Comparison of ENCODE assay signal across 25 cellular contexts in the genomic region with DNA sequence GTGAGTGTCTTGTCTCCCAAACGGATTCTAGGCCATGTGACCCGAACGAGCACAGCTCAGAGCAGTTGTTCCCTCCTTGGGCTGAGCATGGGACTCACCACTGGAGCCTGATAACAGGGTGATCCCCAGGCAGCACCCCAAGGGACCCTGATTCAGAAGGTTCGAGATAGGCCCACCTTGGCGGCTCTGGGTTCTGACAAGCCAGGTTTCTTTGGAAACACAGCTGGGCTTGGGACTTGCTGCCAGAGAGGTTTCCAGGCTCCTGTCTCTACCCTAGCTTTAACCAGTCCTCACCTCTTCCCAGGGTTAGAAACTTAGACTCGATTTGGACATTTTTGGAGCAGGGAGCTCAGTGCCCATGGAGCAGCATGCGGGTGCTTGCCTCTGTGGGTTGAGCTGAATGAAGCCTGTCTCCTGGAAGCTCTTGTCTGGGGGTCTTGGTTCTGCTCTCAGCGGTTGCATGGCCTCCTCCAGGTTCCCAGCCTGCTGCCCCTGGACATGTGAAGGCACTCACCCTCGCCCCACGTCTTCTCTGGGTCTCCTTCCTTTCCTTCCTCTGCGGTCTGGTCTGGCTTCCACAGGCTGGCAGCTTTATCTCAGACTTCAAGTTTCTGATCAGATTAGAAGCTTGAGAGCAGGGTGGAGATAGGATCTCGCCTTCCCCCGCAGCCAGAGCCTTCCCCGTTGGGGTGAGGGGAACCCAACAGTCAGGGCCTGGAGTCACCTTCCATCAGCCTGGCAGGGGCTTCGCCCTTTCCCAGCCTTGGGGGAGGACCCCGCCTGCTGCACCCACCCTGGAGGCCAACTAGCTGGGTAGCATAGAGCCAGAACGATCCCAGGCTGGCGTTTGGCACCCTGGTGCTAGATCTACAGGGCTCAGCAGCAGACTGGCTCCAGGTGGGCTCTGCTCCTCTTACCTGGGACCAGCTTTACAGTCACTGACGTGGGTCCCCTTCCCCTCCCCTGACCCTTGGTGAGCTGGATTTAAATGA. TPM values are rescaled to one million over a fixed set of nuclear protein-coding genes. Genes with fewer than 3 reads are reported as not detected.
DNase-seq lines count a peak whose midpoint lies in the region; ATAC-seq, FAIRE-seq and TF ChIP-seq lines count a peak whose summit lies in the region.
"Had no signal": no experiment of that assay in that cellular context is flagged by ENCODE, and none has a peak within 500 bp of the region (broad histone marks: within the 10 kb centered on the region; RNA-seq: fewer than 3 reads in every experiment).

No MANE protein-coding gene starts in this region.

- H3K18ac ChIP-seq in IMR-90 (ENCODE audit: low read depth, low read length), result peak overlapping the region; percentile 74; the same call in 1 of the 2 replicates

- H3K36me3 ChIP-seq in IMR-90 (ENCODE audit: control insufficient read depth, insufficient read depth, low read length) (no peaks in the 10 kb centered on the region), kidney (ENCODE audit: control insufficient read depth in 1 of 2, insufficient read depth in 2 of 2, low read length in 2 of 2) (no peaks in the 10 kb centered on the region)
- H3K36me3 ChIP-seq: cardiac muscle cell, heart left ventricle, suprapubic skin, vagina had no signal

- peaks cover 17% of the 10 kb centered on the region for H3K4me1 ChIP-seq in IMR-90 (ENCODE audit: control insufficient read depth, insufficient read depth, low read length)
- H3K4me1 ChIP-seq in kidney (ENCODE audit: control insufficient read depth in 1 of 2, insufficient read depth in 1 of 2, low read depth in 1 of 2, low read length in 2 of 2), result peaks cover 35 to 50% of the 10 kb centered on the region in 2 donors
- H3K4me1 ChIP-seq: heart left ventricle, suprapubic skin, vagina had no signal

- H2BK5ac ChIP-seq in IMR-90 (ENCODE audit: low read depth, low read length, poor library complexity, severe bottlenecking), result no peak overlapping the region

- WGBS in IMR-90 (ENCODE audit: extremely low coverage in 2 of 2, insufficient read length in 1 of 2), 2 experiments, result 84% methylated on average over 8 of the region's 19 CpGs; no CpG with 5 or more reads in 1 of the 2 experiments

- peak overlapping the region; percentile 46; the same call in 1 of the 2 replicates for H4K5ac ChIP-seq in IMR-90 (ENCODE audit: low read depth, low read length)

- H4K8ac ChIP-seq in IMR-90 (ENCODE audit: low read depth in 2 of 2, low read length in 2 of 2), result peak overlapping the region; percentile 39 to 61; a peak in 3 of 4 replicates

- H2BK20ac ChIP-seq in IMR-90 (ENCODE audit: low read depth, low read length), result peak overlapping the region; percentile 72

- no peak overlapping the region for H3K4me3 ChIP-seq in IMR-90 (ENCODE audit: insufficient read depth, low read depth, low read length)
- H3K4me3 ChIP-seq in kidney (ENCODE audit: low read length in 2 of 2), result peak overlapping the region in 1 of 2 donors; percentile 25
- H3K4me3 ChIP-seq: cardiac muscle cell, heart left ventricle, suprapubic skin, vagina had no signal

- H3K9me1 ChIP-seq in IMR-90 (ENCODE audit: insufficient read depth, low read length), result peaks cover 11% of the 10 kb centered on the region; the same call in 1 of the 2 replicates

- no peak for TF ChIP-seq CTCF in IMR-90 (conservative IDR thresholded peaks at IDR 0.05; ENCODE audit: low read depth, low read length)
- no peak for TF ChIP-seq CTCF in kidney (IDR thresholded peaks at IDR 0.05; ENCODE audit: borderline replicate concordance, extremely low read depth, insufficient read depth)
- no peak for TF ChIP-seq CTCF in GM10248 (IDR thresholded peaks at IDR 0.05; ENCODE audit: control extremely low read depth, extremely low read depth, low read depth, missing control alignments)

- H2BK120ac ChIP-seq in IMR-90 (ENCODE audit: low read depth, low read length), result peak overlapping the region; percentile 68

- DNase-seq in Ammon's horn (ENCODE audit: low spot score) (peak; percentile 23), IMR-90 (no peak), UCSD-AML1 (lab: John Stamatoyannopoulos, UW; ENCODE audit: unreplicated experiment) (peak; percentile 74), kidney (no peak), NCI-H2196 treated with DMSO at 0.1 percent for 48 hours (lab: John Stamatoyannopoulos, UW; ENCODE audit: unreplicated experiment) (no peak), cerebellar nuclear complex (lab: John Stamatoyannopoulos, UW) (no peak), GM10248 (ENCODE audit: extremely low spot score) (no peak), NCI-H1048 (lab: John Stamatoyannopoulos, UW) (no peak)
- DNase-seq: activated CD8-positive, alpha-beta T cell treated with anti-CD3 and anti-CD28 coated beads, Interleukin-2, amount 10 ng/mL, durations not matched to agents 7 days and 5 days; activated naive CD4-positive, alpha-beta T cell treated with anti-CD3 and anti-CD28 coated beads for 36 hours; activated T-cell treated with anti-CD3 and anti-CD28 coated beads, Interleukin-2, amount 50 U/mL, for 1 hour; dermis blood vessel endothelial cell; H7; heart left ventricle; NCI-H1694 treated with DMSO at 0.1 percent for 48 hours; NCI-H82; SHP77; T-helper 1 cell had no signal

- no TSS peak for BruUV-seq in IMR-90 (replicated peaks; lab: Mats Ljungman, UMichigan)

- peak overlapping the region; percentile 66 for H3K4ac ChIP-seq in IMR-90 (ENCODE audit: low read depth, low read length)

- dilution Hi-C loops in IMR-90 (cut with HindIII; ENCODE audit: low sequenced_read_pairs, unreplicated experiment), result no loop called here

- H3K79me1 ChIP-seq in IMR-90 (ENCODE audit: low read depth in 1 of 2, low read length in 2 of 2), result no peaks in the 10 kb centered on the region

- no peaks in the 10 kb centered on the region for H3K27me3 ChIP-seq in IMR-90 (ENCODE audit: control insufficient read depth, insufficient read depth, low read length)
- H3K27me3 ChIP-seq: cardiac muscle cell, heart left ventricle, suprapubic skin, vagina had no signal

- FAIRE-seq in kidney (lab: Jason Lieb, UNC), result no peak
- FAIRE-seq: endothelial cell of umbilical vein had no signal

- no peak overlapping the region for H3K23ac ChIP-seq in IMR-90 (ENCODE audit: low read depth, low read length)

- no peak for ATAC-seq in IMR-90 (ENCODE audit: low read depth)
- ATAC-seq: activated CD8-positive, alpha-beta T cell treated with anti-CD3 and anti-CD28 coated beads, Interleukin-2, amount 10 ng/mL, durations not matched to agents 7 days and 5 days; left lobe of liver had no signal

- H4K20me1 ChIP-seq in IMR-90 (ENCODE audit: insufficient read depth, low read length), result no peaks in the 10 kb centered on the region

- H2AFZ ChIP-seq in IMR-90 (replicated peaks; ENCODE audit: low read length, poor library complexity), result no peak overlapping the region

- peak overlapping the region; percentile 62 for H2AK5ac ChIP-seq in IMR-90 (ENCODE audit: low read depth, low read length)

- H3K9me3 ChIP-seq in IMR-90 (ENCODE audit: control insufficient read depth, insufficient read depth, low read length), result no peaks in the 10 kb centered on the region
- H3K9me3 ChIP-seq in kidney (ENCODE audit: control insufficient read depth in 1 of 2, low read length in 2 of 2), result no peaks in the 10 kb centered on the region
- H3K9me3 ChIP-seq: heart left ventricle, suprapubic skin, vagina had no signal

- H3K56ac ChIP-seq in IMR-90 (ENCODE audit: extremely low read depth, insufficient read depth, low read length), result no peak overlapping the region

- CTCF ChIA-PET in IMR-90 (lab: Yijun Ruan, JAX) (interaction anchor here (0.7 kb wide), 1 partner anchor 395 kb away, joined by 3 read pairs; no protein-coding TSS in a partner anchor), GM10248 (lab: Yijun Ruan, JAX) (interaction anchor here (1.6 kb wide), 1 partner anchor 24 kb away, joined by 5 read pairs; no protein-coding TSS in a partner anchor)

- peak overlapping the region; percentile 22 for H2AK9ac ChIP-seq in IMR-90 (replicated peaks; ENCODE audit: low read depth, low read length, poor library complexity)

- intact Hi-C loops in IMR-90 (cut with micrococcal nuclease) (no loop called here), kidney (cut with DNase I) (no loop called here)

- in situ Hi-C loops in IMR-90 (cut with MboI; ENCODE audit: low sequenced_read_pairs), result no loop called here

- H3K9ac ChIP-seq in IMR-90 (ENCODE audit: low read depth, low read length) (no peak overlapping the region), kidney (ENCODE audit: low read length in 2 of 2) (peak overlapping the region in 1 of 2 donors; percentile 63)
- H3K9ac ChIP-seq: KMS-11 had no signal

- TF ChIP-seq POLR2A in IMR-90 (IDR thresholded peaks at IDR 0.05; ENCODE audit: low read depth, low read length), result no peak

- TF ChIP-seq RAD21 in IMR-90 (IDR thresholded peaks at IDR 0.05; ENCODE audit: low read length), result no peak

- H3K27ac ChIP-seq in IMR-90 (ENCODE audit: insufficient read depth, low read length) (peak overlapping the region; percentile 61; the same call in 1 of the 2 replicates), kidney (ENCODE audit: low read depth in 2 of 2, low read length in 2 of 2) (peak overlapping the region; percentile 5 to 61)
- H3K27ac ChIP-seq: cardiac muscle cell, heart left ventricle, KMS-11, suprapubic skin, vagina had no signal

- H3K14ac ChIP-seq in IMR-90 (replicated peaks; ENCODE audit: low read depth, low read length), result peak overlapping the region; percentile 24; the same call in 1 of the 2 replicates

- POLR2A ChIA-PET in IMR-90 (lab: Charles Lee; ENCODE audit: unreplicated experiment) (no interaction called here), GM10248 (lab: Yijun Ruan, JAX) (no interaction called here)

- peak overlapping the region; percentile 48 for H4K91ac ChIP-seq in IMR-90 (ENCODE audit: insufficient read depth, low read depth, low read length)

- no peak overlapping the region; the same call in 1 of the 2 replicates for H3K4me2 ChIP-seq in IMR-90 (ENCODE audit: low read depth, low read length)
- H3K4me2 ChIP-seq: KMS-11 had no signal

- peak overlapping the region; percentile 53; the same call in 1 of the 3 replicates for H2BK15ac ChIP-seq in IMR-90 (ENCODE audit: low read depth, low read length)

TF ChIP-seq in IMR-90, 13 proteins besides CTCF, POLR2A, EP300 and RAD21 (continues in another document):
- TF ChIP-seq RFX5 (IDR thresholded peaks at IDR 0.05; ENCODE audit: low read depth, low read length) (no peak), BHLHE40 (IDR thresholded peaks at IDR 0.05; ENCODE audit: low read depth, low read length) (no peak), RCOR1 (IDR thresholded peaks at IDR 0.05; ENCODE audit: insufficient replicate concordance, low read length) (no peak), SMC3 (IDR thresholded peaks at IDR 0.05; ENCODE audit: low read depth, low read length) (no peak), CHD1 (IDR thresholded peaks at IDR 0.05; ENCODE audit: low read depth, low read length) (no peak), FOS (IDR thresholded peaks at IDR 0.05; ENCODE audit: low read depth, low read length) (no peak), MAZ (IDR thresholded peaks at IDR 0.05; ENCODE audit: borderline replicate concordance, low read depth, low read length) (no peak), MAFK (IDR thresholded peaks at IDR 0.05; ENCODE audit: low read depth, low read length) (no peak)

RNA-seq across cellular contexts. Expression of a gene that starts 21.0 kb away (rescaled TPM):
- 2.7 and 3.3 TPM in 2 replicates for total RNA-seq in IMR-90 (2012; rRNA removed)
- polyA plus RNA-seq in IMR-90 (2012; rRNA removed), result 2.3 and 3.1 TPM in 2 replicates
- polyA plus RNA-seq in IMR-90 (2012; cell fraction: cytosol; rRNA removed), result 1.7 and 3.2 TPM in 2 replicates
- polyA plus RNA-seq in IMR-90 (2012; cell fraction: nucleus; rRNA removed; ENCODE audit: low replicate concordance), result 0.87 and 1.6 TPM in 2 replicates
- 51.3 TPM for total RNA-seq in kidney
- polyA plus RNA-seq in kidney (ENCODE audit: insufficient read depth, low read depth, low replicate concordance), result 32.7 TPM
- total RNA-seq: activated CD8-positive, alpha-beta T cell treated with anti-CD3 and anti-CD28 coated beads, Interleukin-2, amount 10 ng/mL, durations not matched to agents 7 days and 5 days; dermis blood vessel endothelial cell; OCI-LY7 had no signal

Comparison
In these comparisons a context has a peak if more than half of its experiments do, and no peak if none do; other contexts are left out.
1. DNase-seq: peak in Ammon's horn (single experiment) and UCSD-AML1 (single experiment); none in IMR-90 (single experiment), kidney (single experiment), NCI-H2196 treated with DMSO at 0.1 percent for 48 hours (single experiment), cerebellar nuclear complex (0 of 2), GM10248 (single experiment) and NCI-H1048 (single experiment).
2. RNA of a gene that starts 21.0 kb away (total RNA-seq): 51.3 TPM in kidney (single experiment); 2.7 to 3.3 TPM in IMR-90; every median in the first group is over 10 times any median in the second.